11 cellular contexts compared by ENCODE assay signal in genomic region chr1:221098462-221099406, GRCh38.
A peak's percentile ranks its signal among the peaks of the same experiment; 100 is the strongest.
DNase-seq lines count a peak whose midpoint lies in the region; ATAC-seq and TF ChIP-seq lines count a peak whose summit lies in the region.
"Had no signal": no experiment of that assay in that cellular context is flagged by ENCODE, and none has a peak within 500 bp of the region (broad histone marks: within the 10 kb centered on the region; RNA-seq: fewer than 3 reads in every experiment).

No MANE protein-coding gene starts in this region.

- TF ChIP-seq POLR2A in NB4 (IDR thresholded peaks at IDR 0.05; ENCODE audit: extremely low read depth, insufficient read length), result no peak

- no peak overlapping the region for H3K27ac Mint-ChIP-seq in naive thymus-derived CD4-positive, alpha-beta T cell
- no peak overlapping the region for H3K27ac Mint-ChIP-seq in mesothelial cell of epicardium
- no peak overlapping the region for H3K27ac Mint-ChIP-seq in activated CD4-positive, alpha-beta memory T cell treated with anti-CD3 and anti-CD28 coated beads, Interleukin-2, amount 10 ng/mL, durations not matched to agents 7 days and 5 days
- H3K27ac Mint-ChIP-seq: natural killer cell had no signal

- peaks cover 0 to 11% (median 0%) of the 10 kb centered on the region in 7 donors for H3K4me1 Mint-ChIP-seq in naive thymus-derived CD4-positive, alpha-beta T cell
- H3K4me1 Mint-ChIP-seq in mesothelial cell of epicardium, result peaks cover 35% of the 10 kb centered on the region
- no peaks in the 10 kb centered on the region for H3K4me1 Mint-ChIP-seq in activated CD4-positive, alpha-beta memory T cell treated with anti-CD3 and anti-CD28 coated beads, Interleukin-2, amount 10 ng/mL, durations not matched to agents 7 days and 5 days

- H3K36me3 Mint-ChIP-seq in naive thymus-derived CD4-positive, alpha-beta T cell, result peaks cover 0 to 6% (median 0%) of the 10 kb centered on the region in 5 donors
- H3K36me3 Mint-ChIP-seq in mesothelial cell of epicardium, result no peaks in the 10 kb centered on the region
- no peaks in the 10 kb centered on the region for H3K36me3 Mint-ChIP-seq in activated CD4-positive, alpha-beta memory T cell treated with anti-CD3 and anti-CD28 coated beads, Interleukin-2, amount 10 ng/mL, durations not matched to agents 7 days and 5 days (ENCODE audit: low read depth)

- H3K9me3 Mint-ChIP-seq in naive thymus-derived CD4-positive, alpha-beta T cell, result peaks cover 0 to 13% (median 6%) of the 10 kb centered on the region in 11 donors
- peaks cover 4% of the 10 kb centered on the region for H3K9me3 Mint-ChIP-seq in mesothelial cell of epicardium
- peaks cover 9% of the 10 kb centered on the region for H3K9me3 Mint-ChIP-seq in activated CD4-positive, alpha-beta memory T cell treated with anti-CD3 and anti-CD28 coated beads, Interleukin-2, amount 10 ng/mL, durations not matched to agents 7 days and 5 days

- no peaks in the 10 kb centered on the region for H3K36me3 ChIP-seq in BLaER1 treated with 17β-estradiol and CSF1 and Interleukin-3, amounts not matched to agents 10 nM and 100 nM
- no peaks in the 10 kb centered on the region for H3K36me3 ChIP-seq in brain microvascular endothelial cell (replicated peaks)
- no peaks in the 10 kb centered on the region for H3K36me3 ChIP-seq in naive thymus-derived CD4-positive, alpha-beta T cell (ENCODE audit: control insufficient read depth in 2 of 3, insufficient read depth in 3 of 3, low read length in 3 of 3)
- H3K36me3 ChIP-seq in WERI-Rb-1, result no peaks in the 10 kb centered on the region
- H3K36me3 ChIP-seq: gastrocnemius medialis had no signal

- H4K20me1 ChIP-seq in BLaER1 treated with 17β-estradiol and CSF1 and Interleukin-3, amounts not matched to agents 10 nM and 100 nM, result no peaks in the 10 kb centered on the region

- peak overlapping the region; percentile 0 to 92 (median 78); a peak in 21 of 22 replicates for H3K27ac ChIP-seq in BLaER1 treated with 17β-estradiol and CSF1 and Interleukin-3, amounts not matched to agents 10 nM and 100 nM
- H3K27ac ChIP-seq in brain microvascular endothelial cell, result peak overlapping the region; percentile 40
- no peak overlapping the region for H3K27ac ChIP-seq in naive thymus-derived CD4-positive, alpha-beta T cell (ENCODE audit: low read depth, low read length)
- no peak overlapping the region for H3K27ac ChIP-seq in WERI-Rb-1

- CTCF ChIA-PET in naive thymus-derived CD4-positive, alpha-beta T cell (lab: Charles Lee), result no interaction called here
- CTCF ChIA-PET in activated CD4-positive, alpha-beta memory T cell treated with anti-CD3 and anti-CD28 coated beads, Interleukin-2, amount 10 ng/mL, durations not matched to agents 7 days and 5 days (lab: Charles Lee), result no interaction called here

- POLR2A ChIA-PET in naive thymus-derived CD4-positive, alpha-beta T cell (lab: Charles Lee), result no interaction called here
- POLR2A ChIA-PET in activated CD4-positive, alpha-beta memory T cell treated with anti-CD3 and anti-CD28 coated beads, Interleukin-2, amount 10 ng/mL, durations not matched to agents 7 days and 5 days (lab: Charles Lee), result no interaction called here

- peak; percentile 55 for ATAC-seq in naive thymus-derived CD4-positive, alpha-beta T cell
- no peak for ATAC-seq in HG03280 (IDR thresholded peaks at IDR 0.05; ENCODE audit: unreplicated experiment)

- H3K9me3 ChIP-seq in BLaER1 treated with 17β-estradiol and CSF1 and Interleukin-3, amounts not matched to agents 10 nM and 100 nM (replicated peaks in 1 of 11), result peaks cover 0 to 35% (median 3%) of the 10 kb centered on the region in 11 experiments; a peak in 8 of 22 replicates
- no peaks in the 10 kb centered on the region for H3K9me3 ChIP-seq in naive thymus-derived CD4-positive, alpha-beta T cell (ENCODE audit: control insufficient read depth in 2 of 3, low read length in 3 of 3)
- no peaks in the 10 kb centered on the region for H3K9me3 ChIP-seq in WERI-Rb-1 (ENCODE audit: severe bottlenecking)
- H3K9me3 ChIP-seq: gastrocnemius medialis had no signal

- H3K4me3 Mint-ChIP-seq in naive thymus-derived CD4-positive, alpha-beta T cell, result no peak overlapping the region
- H3K4me3 Mint-ChIP-seq in mesothelial cell of epicardium, result no peak overlapping the region
- no peak overlapping the region for H3K4me3 Mint-ChIP-seq in activated CD4-positive, alpha-beta memory T cell treated with anti-CD3 and anti-CD28 coated beads, Interleukin-2, amount 10 ng/mL, durations not matched to agents 7 days and 5 days
- H3K4me3 Mint-ChIP-seq: natural killer cell had no signal

- no peaks in the 10 kb centered on the region for H3K27me3 ChIP-seq in BLaER1 treated with 17β-estradiol and CSF1 and Interleukin-3, amounts not matched to agents 10 nM and 100 nM
- H3K27me3 ChIP-seq in brain microvascular endothelial cell (replicated peaks) (no peaks in the 10 kb centered on the region), WERI-Rb-1 (ENCODE audit: insufficient read depth, low read depth, severe bottlenecking) (no peaks in the 10 kb centered on the region)
- no peaks in the 10 kb centered on the region for H3K27me3 ChIP-seq in naive thymus-derived CD4-positive, alpha-beta T cell (ENCODE audit: control insufficient read depth in 2 of 2, insufficient read depth in 2 of 2, low read length in 2 of 2)
- H3K27me3 ChIP-seq: gastrocnemius medialis had no signal

- H3K4me2 ChIP-seq in BLaER1 treated with 17β-estradiol and CSF1 and Interleukin-3, amounts not matched to agents 10 nM and 100 nM, result peak overlapping the region; percentile 27 to 84 (median 72)

- intact Hi-C loops in naive thymus-derived CD4-positive, alpha-beta T cell (cut with micrococcal nuclease), result no loop called here

- H3K4me3 ChIP-seq in BLaER1 treated with 17β-estradiol and CSF1 and Interleukin-3, amounts not matched to agents 10 nM and 100 nM, result peak overlapping the region in 1 of 10 experiments; percentile 15; a peak in 2 of 20 replicates
- no peak overlapping the region for H3K4me3 ChIP-seq in NB4 (ENCODE audit: low read depth, low read length)
- H3K4me3 ChIP-seq in brain microvascular endothelial cell (ENCODE audit: low read depth, low read length), result no peak overlapping the region
- H3K4me3 ChIP-seq in naive thymus-derived CD4-positive, alpha-beta T cell (ENCODE audit: low read length), result no peak overlapping the region
- no peak overlapping the region for H3K4me3 ChIP-seq in WERI-Rb-1 (ENCODE audit: low read depth, low read length)
- H3K4me3 ChIP-seq: gastrocnemius medialis had no signal

- peaks cover 0 to 12% (median 8%) of the 10 kb centered on the region in 5 donors for H3K27me3 Mint-ChIP-seq in naive thymus-derived CD4-positive, alpha-beta T cell
- peaks cover 14% of the 10 kb centered on the region for H3K27me3 Mint-ChIP-seq in mesothelial cell of epicardium (ENCODE audit: low read depth)
- H3K27me3 Mint-ChIP-seq in activated CD4-positive, alpha-beta memory T cell treated with anti-CD3 and anti-CD28 coated beads, Interleukin-2, amount 10 ng/mL, durations not matched to agents 7 days and 5 days, result no peaks in the 10 kb centered on the region
- H3K27me3 Mint-ChIP-seq: activated CD4-positive, alpha-beta T cell treated with anti-CD3 and anti-CD28 coated beads, Interleukin-2, amount 10 ng/mL, durations not matched to agents 24 days and 14 days had no signal

- DNase-seq in NB4 (ENCODE audit: low read depth) (peak; percentile 51), brain microvascular endothelial cell (no peak), WERI-Rb-1 (no peak), mesothelial cell of epicardium (ENCODE audit: low spot score in 2 of 2, unreplicated experiment in 2 of 2) (no peak)
- no peak for DNase-seq in naive thymus-derived CD4-positive, alpha-beta T cell
- no peak for DNase-seq in activated CD4-positive, alpha-beta memory T cell treated with anti-CD3 and anti-CD28 coated beads, Interleukin-2, amount 10 ng/mL, durations not matched to agents 7 days and 5 days
- DNase-seq: activated CD4-positive, alpha-beta T cell treated with anti-CD3 and anti-CD28 coated beads, Interleukin-2, amount 10 ng/mL, durations not matched to agents 24 days and 14 days; gastrocnemius medialis; natural killer cell had no signal

- H3K4me1 ChIP-seq in BLaER1 treated with 17β-estradiol and CSF1 and Interleukin-3, amounts not matched to agents 10 nM and 100 nM, result peaks cover 12 to 81% (median 42%) of the 10 kb centered on the region in 10 experiments; a peak in 19 of 20 replicates
- H3K4me1 ChIP-seq in naive thymus-derived CD4-positive, alpha-beta T cell (ENCODE audit: control insufficient read depth in 2 of 2, insufficient read depth in 2 of 2, low read length in 2 of 2), result no peaks in the 10 kb centered on the region
- H3K4me1 ChIP-seq: gastrocnemius medialis had no signal

- TF ChIP-seq CTCF in NB4 (IDR thresholded peaks at IDR 0.05; ENCODE audit: low read depth, low read length) (no peak), brain microvascular endothelial cell (IDR thresholded peaks at IDR 0.05; ENCODE audit: low read depth, low read length, missing control alignments) (no peak), WERI-Rb-1 (IDR thresholded peaks at IDR 0.05; ENCODE audit: low read depth, low read length) (no peak), mesothelial cell of epicardium (IDR thresholded peaks at IDR 0.05; ENCODE audit: unreplicated experiment) (no peak)

- H3K9ac ChIP-seq in BLaER1 treated with 17β-estradiol and CSF1 and Interleukin-3, amounts not matched to agents 10 nM and 100 nM, result peak overlapping the region in 8 of 11 experiments; percentile 10 to 76 (median 60); a peak in 12 of 22 replicates

- in situ Hi-C loops in brain microvascular endothelial cell (cut with HindIII; ENCODE audit: low pct_ligation_motif_present, low sequenced_read_pairs), result no loop called here

Comparison
In these comparisons a context has a peak if more than half of its experiments do, and no peak if none do; other contexts are left out.
1. H3K27ac ChIP-seq: peak in BLaER1 treated with 17β-estradiol and CSF1 and Interleukin-3, amounts not matched to agents 10 nM and 100 nM (11 of 11) and brain microvascular endothelial cell (single experiment); none in naive thymus-derived CD4-positive, alpha-beta T cell (single experiment) and WERI-Rb-1 (single experiment).